Comparison of ENCODE assay signal across 1 cellular context in genomic region chr19:7521551-7522071, GRCh38.
A peak's percentile ranks its signal among the peaks of the same experiment; 100 is the strongest.
TF ChIP-seq lines count a peak whose summit lies in the region.

No MANE protein-coding gene starts in this region.

TF ChIP-seq in K562, 482 proteins besides CTCF, POLR2A, EP300 and RAD21:
- TF ChIP-seq ZNF274 (IDR thresholded peaks at IDR 0.05; ENCODE audit: borderline replicate concordance, low read depth, low read length) = no peak
- TF ChIP-seq ARID2 (IDR thresholded peaks at IDR 0.05) = no peak
- no peak for TF ChIP-seq ZNF699 (CRISPR knock-in tag; IDR thresholded peaks at IDR 0.05; ENCODE audit: insufficient replicate concordance)
- no peak for TF ChIP-seq ZNF232 (CRISPR knock-in tag; IDR thresholded peaks at IDR 0.05)
- no peak for TF ChIP-seq GTF2B (IDR thresholded peaks at IDR 0.05; ENCODE audit: extremely low read depth, insufficient read length)
- 0 out of 2 replicates have a peak, but pooled peaks have one; percentile 21 for TF ChIP-seq ZNF121 (CRISPR knock-in tag; conservative IDR thresholded peaks at IDR 0.05)
